In genomic region chr5:172187118-172188032, GRCh38 we compare ENCODE assay signal across 1 cellular context.
A peak's percentile ranks its signal among the peaks of the same experiment; 100 is the strongest.
TF ChIP-seq lines count a peak whose summit lies in the region.

No MANE protein-coding gene starts in this region.

TF ChIP-seq in K562, 482 proteins besides CTCF, POLR2A, EP300 and RAD21 (continued from another document):
- TF ChIP-seq SFPQ (IDR thresholded peaks at IDR 0.05; ENCODE audit: low read depth, low read length) (no peak), TFE3 (CRISPR knock-in tag; IDR thresholded peaks at IDR 0.05) (no peak), SNIP1 (IDR thresholded peaks at IDR 0.05; ENCODE audit: low read depth) (no peak), MYC (IDR thresholded peaks at IDR 0.05; ENCODE audit: low read depth, low read length) (no peak), MYC (CRISPR knock-in tag; IDR thresholded peaks at IDR 0.05; ENCODE audit: borderline replicate concordance, low read depth) (0 out of 2 replicates have a peak, but pooled peaks have one; percentile 48), ELF2 (CRISPR knock-in tag; IDR thresholded peaks at IDR 0.05) (no peak), MNT (conservative IDR thresholded peaks at IDR 0.05) (peak in 1 of 2 experiments; percentile 15; a peak in 1 of 4 replicates), ATF3 (IDR thresholded peaks at IDR 0.05) (peak; percentile 24; the same call in 1 of the 2 replicates), ATF3 (CRISPR knock-in tag; conservative IDR thresholded peaks at IDR 0.05) (no peak), ZNF740 (CRISPR knock-in tag; IDR thresholded peaks at IDR 0.05) (no peak), ZNF740 (tag; IDR thresholded peaks at IDR 0.05) (no peak)
TF ChIP-seq in K562: peak in this region for 29.
